ENCODE assay signal across 22 cellular contexts in the genomic region with DNA sequence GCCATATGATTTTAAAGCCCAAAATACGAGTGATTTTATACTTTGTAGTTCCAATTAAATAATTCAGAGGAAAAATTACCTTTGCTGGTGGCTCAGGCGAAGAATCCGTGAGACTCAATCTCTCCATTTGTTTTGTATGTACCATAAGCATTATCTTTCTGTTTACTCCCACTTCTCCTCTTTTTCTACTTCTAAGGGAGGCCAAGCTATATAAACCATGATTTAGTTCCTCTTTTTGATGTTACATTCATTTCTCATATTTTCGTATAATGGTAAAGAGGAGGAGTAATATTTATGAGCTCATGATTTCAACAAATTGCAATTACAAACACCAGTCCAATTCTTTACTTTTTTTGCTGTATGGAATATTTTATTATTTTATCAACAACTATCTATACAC. TPM values are rescaled to one million over a fixed set of nuclear protein-coding genes. Genes with fewer than 3 reads are reported as not detected.
DNase-seq lines count a peak whose midpoint lies in the region; ATAC-seq, FAIRE-seq and TF ChIP-seq lines count a peak whose summit lies in the region.
"Had no signal": no experiment of that assay in that cellular context is flagged by ENCODE, and none has a peak within 500 bp of the region (broad histone marks: within the 10 kb centered on the region; RNA-seq: fewer than 3 reads in every experiment).

No MANE protein-coding gene starts in this region.

- H3K36me3 Mint-ChIP-seq in memory B cell, result peaks cover 5% of the 10 kb centered on the region
- H3K36me3 Mint-ChIP-seq: natural killer cell had no signal

- no peak overlapping the region for H3K4me3 ChIP-seq in suprapubic skin
- H3K4me3 ChIP-seq in tibial nerve, result no peak overlapping the region
- H3K4me3 ChIP-seq: dorsolateral prefrontal cortex, MG63, transverse colon had no signal

- ATAC-seq in GM18502 (IDR thresholded peaks at IDR 0.05; ENCODE audit: poor library complexity, unreplicated experiment) (peak; percentile 55), HG02884 (IDR thresholded peaks at IDR 0.05; ENCODE audit: unreplicated experiment) (peak; percentile 47), memory B cell (ENCODE audit: low read depth) (peak; percentile 78)
- ATAC-seq: foreskin keratinocyte, natural killer cell had no signal

- H3K4me1 ChIP-seq in suprapubic skin (no peaks in the 10 kb centered on the region), tibial nerve (no peaks in the 10 kb centered on the region)
- H3K4me1 ChIP-seq: foreskin keratinocyte, transverse colon had no signal

- no peaks in the 10 kb centered on the region for H3K9me3 Mint-ChIP-seq in memory B cell
- H3K9me3 Mint-ChIP-seq: activated CD4-positive, alpha-beta T cell treated with anti-CD3 and anti-CD28 coated beads, Interleukin-2, amount 10 ng/mL, durations not matched to agents 7 days and 5 days; natural killer cell had no signal

- no peak for FAIRE-seq in RCC 7860 (lab: Jason Lieb, UNC)

- H3K36me3 ChIP-seq in suprapubic skin (no peaks in the 10 kb centered on the region), tibial nerve (no peaks in the 10 kb centered on the region)
- H3K36me3 ChIP-seq: MG63, transverse colon had no signal

- peak overlapping the region; percentile 81 for H3K27ac Mint-ChIP-seq in memory B cell
- H3K27ac Mint-ChIP-seq: activated CD4-positive, alpha-beta T cell treated with anti-CD3 and anti-CD28 coated beads, Interleukin-2, amount 10 ng/mL, durations not matched to agents 7 days and 5 days; natural killer cell had no signal

- H3K27ac ChIP-seq in suprapubic skin (no peak overlapping the region), tibial nerve (no peak overlapping the region)
- H3K27ac ChIP-seq: dorsolateral prefrontal cortex, foreskin keratinocyte, transverse colon had no signal

- peak; percentile 72 for DNase-seq in MV-4-11 (lab: John Stamatoyannopoulos, UW)
- DNase-seq in memory B cell (ENCODE audit: low spot score in 2 of 2), result no peak
- no peak for DNase-seq in suprapubic skin (ENCODE audit: low spot score in 2 of 2)
- DNase-seq in tibial nerve (ENCODE audit: low spot score in 2 of 2), result no peak
- no peak for DNase-seq in activated CD8-positive, alpha-beta memory T cell treated with anti-CD3 and anti-CD28 coated beads for 24 hours
- no peak for DNase-seq in RCC 7860 (ENCODE audit: low spot score)
- DNase-seq: activated CD4-positive, alpha-beta T cell treated with anti-CD3 and anti-CD28 coated beads, Interleukin-2, amount 10 ng/mL, durations not matched to agents 7 days and 5 days; activated gamma-delta T cell treated with Interleukin-2 at 50 U/mL for 16 hours; activated T-cell treated with anti-CD3 and anti-CD28 coated beads for 4 hours; dorsolateral prefrontal cortex; foreskin keratinocyte; hypothalamus; kidney; mesenchymal stem cell; MG63; natural killer cell; NCI-H187; NCI-H226; stimulated activated naive CD4-positive, alpha-beta T cell treated with Interleukin-2 at 50 U/mL for 16 hours; transverse colon had no signal

- TF ChIP-seq EP300 in suprapubic skin (IDR thresholded peaks at IDR 0.05) (no peak), tibial nerve (IDR thresholded peaks at IDR 0.05) (no peak)

- TF ChIP-seq CTCF in suprapubic skin (IDR thresholded peaks at IDR 0.05), result no peak
- TF ChIP-seq CTCF in tibial nerve (IDR thresholded peaks at IDR 0.05), result no peak

- H3K27me3 ChIP-seq in suprapubic skin (no peaks in the 10 kb centered on the region), tibial nerve (no peaks in the 10 kb centered on the region)
- H3K27me3 ChIP-seq: foreskin keratinocyte, MG63, transverse colon had no signal

- H3K27me3 Mint-ChIP-seq in memory B cell, result no peaks in the 10 kb centered on the region

- peaks cover 43% of the 10 kb centered on the region for H3K4me1 Mint-ChIP-seq in memory B cell

- no peaks in the 10 kb centered on the region for H3K9me3 ChIP-seq in suprapubic skin
- H3K9me3 ChIP-seq in tibial nerve, result no peaks in the 10 kb centered on the region
- H3K9me3 ChIP-seq: MG63, transverse colon had no signal

- 95% methylated on average over 4 of the region's 4 CpGs for WGBS in suprapubic skin
- 89 to 93% methylated on average over 4 of the region's 4 CpGs for WGBS in tibial nerve, 2 donors

- peak overlapping the region; percentile 79 for H3K4me3 Mint-ChIP-seq in memory B cell
- H3K4me3 Mint-ChIP-seq: activated CD4-positive, alpha-beta T cell treated with anti-CD3 and anti-CD28 coated beads, Interleukin-2, amount 10 ng/mL, durations not matched to agents 7 days and 5 days; natural killer cell had no signal

- TF ChIP-seq POLR2A in suprapubic skin (IDR thresholded peaks at IDR 0.05), result no peak
- no peak for TF ChIP-seq POLR2A in tibial nerve (IDR thresholded peaks at IDR 0.05)

RNA-seq across cellular contexts. Expression of gene TES, which starts 50.6 kb away (rescaled TPM):
- total RNA-seq in suprapubic skin (10 to 100 TPM; 44.3 to 66.0 (median 57.5) TPM), tibial nerve (10 to 100 TPM; 18.6 to 28.3 (median 24.2) TPM)
